In the genomic region with DNA sequence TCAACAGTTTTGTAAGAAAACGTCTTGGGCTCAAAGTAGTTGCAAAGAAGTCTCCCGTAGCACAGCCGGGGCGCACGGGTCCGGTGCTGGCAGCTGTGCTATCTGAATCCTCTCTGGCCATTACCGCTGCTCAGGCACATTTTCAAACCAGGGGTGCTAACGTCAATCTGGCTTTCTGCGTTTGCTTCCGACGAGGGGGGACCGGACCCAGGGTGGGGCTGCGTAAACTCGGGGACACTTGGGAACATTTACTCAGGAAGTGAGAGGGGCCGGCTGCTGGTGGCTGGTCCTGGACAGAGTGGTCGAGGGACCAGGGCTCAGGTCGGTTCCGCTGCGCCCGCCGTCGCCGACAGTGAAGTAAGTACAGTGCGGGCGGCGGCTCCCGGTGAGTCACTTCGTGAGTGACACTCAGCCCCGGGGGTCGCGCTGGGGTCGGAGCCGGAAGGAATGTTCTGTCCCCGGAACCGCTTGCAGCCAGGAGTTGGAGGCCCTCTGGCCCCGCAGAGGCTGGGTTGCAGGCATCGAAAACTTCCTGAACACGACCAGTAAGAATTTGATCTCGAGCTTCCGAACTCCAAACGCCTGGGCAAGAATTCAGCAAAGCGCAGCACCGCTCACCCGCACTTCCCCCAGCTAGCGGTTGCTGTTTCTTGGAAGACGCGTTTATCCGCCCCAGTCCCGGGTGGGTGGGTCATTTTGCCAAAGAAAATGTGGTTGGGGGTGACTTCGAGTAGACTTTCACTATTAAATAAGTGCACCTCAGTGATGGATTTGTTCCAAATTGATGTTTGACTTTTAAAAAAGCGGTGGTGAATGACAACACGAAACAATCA, we compare ENCODE assay signal across 8 cellular contexts. TPM values are rescaled to one million over a fixed set of nuclear protein-coding genes. Genes with fewer than 3 reads are reported as not detected.
DNase-seq lines count a peak whose midpoint lies in the region; ATAC-seq and TF ChIP-seq lines count a peak whose summit lies in the region.

No MANE protein-coding gene starts in this region.

- peak overlapping the region; percentile 53 for H2AFZ ChIP-seq in smooth muscle cell (ENCODE audit: low read depth)

- no peaks in the 10 kb centered on the region for H3K36me3 Mint-ChIP-seq in activated naive CD8-positive, alpha-beta T cell

- H3K9me3 ChIP-seq in iPS-15b (ENCODE audit: control insufficient read depth, insufficient read depth, low read length) (no peaks in the 10 kb centered on the region), smooth muscle cell (replicated peaks; ENCODE audit: low read depth) (no peaks in the 10 kb centered on the region), WERI-Rb-1 (ENCODE audit: severe bottlenecking) (no peaks in the 10 kb centered on the region)

- H3F3A ChIP-seq in smooth muscle cell (ENCODE audit: low read depth): no peaks in the 10 kb centered on the region

- H3K4me1 Mint-ChIP-seq in activated naive CD8-positive, alpha-beta T cell (ENCODE audit: low read depth): peaks cover 60% of the 10 kb centered on the region

- DNase-seq in stimulated activated CD4-positive, alpha-beta T cell treated with anti-CD3 and anti-CD28 coated beads, Interleukin-12 subunit alpha, Interleukin-12 subunit beta, amount 100 ng/mL, for 4 hours: peak; percentile 41
- DNase-seq in stimulated activated CD4-positive, alpha-beta T cell treated with anti-CD3 and anti-CD28 coated beads, Interleukin-2, amount 100 ng/mL, for 48 hours: no peak
- DNase-seq in smooth muscle cell (lab: John Stamatoyannopoulos, UW; ENCODE audit: unreplicated experiment): peak; percentile 24
- no peak for DNase-seq in WERI-Rb-1
- DNase-seq in A172 (ENCODE audit: low spot score): no peak

- WGBS in smooth muscle cell (ENCODE audit: low lambda C conversion rate): 2% methylated on average over 51 of the region's 52 CpGs

- H3K4me2 ChIP-seq in smooth muscle cell: peak overlapping the region; percentile 93

- H3K27me3 Mint-ChIP-seq in activated naive CD8-positive, alpha-beta T cell: peaks cover 27% of the 10 kb centered on the region

- H3K27ac ChIP-seq in smooth muscle cell (ENCODE audit: low read depth) (peak overlapping the region; percentile 44), WERI-Rb-1 (no peak overlapping the region)

- peak overlapping the region; percentile 96 for H3K4me3 Mint-ChIP-seq in activated naive CD8-positive, alpha-beta T cell

- H3K9me3 Mint-ChIP-seq in activated naive CD8-positive, alpha-beta T cell (ENCODE audit: low read depth): no peaks in the 10 kb centered on the region

- no peaks in the 10 kb centered on the region for H3K36me3 ChIP-seq in iPS-15b (ENCODE audit: control insufficient read depth, insufficient read depth, low read length)
- no peaks in the 10 kb centered on the region for H3K36me3 ChIP-seq in smooth muscle cell (ENCODE audit: low read depth)
- peaks cover 25% of the 10 kb centered on the region for H3K36me3 ChIP-seq in WERI-Rb-1

- TF ChIP-seq CTCF in smooth muscle cell (IDR thresholded peaks at IDR 0.05; ENCODE audit: borderline replicate concordance, insufficient read depth, poor library complexity, severe bottlenecking) (no peak), WERI-Rb-1 (IDR thresholded peaks at IDR 0.05; ENCODE audit: low read depth, low read length) (no peak)

- peak overlapping the region; percentile 62 for H3K4me3 ChIP-seq in iPS-15b (ENCODE audit: low read depth, low read length)
- peak overlapping the region; percentile 58 for H3K4me3 ChIP-seq in smooth muscle cell
- no peak overlapping the region for H3K4me3 ChIP-seq in WERI-Rb-1 (ENCODE audit: low read depth, low read length)

- H3K4me1 ChIP-seq in iPS-15b (ENCODE audit: control insufficient read depth, insufficient read depth, low read length): peaks cover 16% of the 10 kb centered on the region
- H3K4me1 ChIP-seq in smooth muscle cell (ENCODE audit: low read depth): peaks cover 25% of the 10 kb centered on the region

- H3K27ac Mint-ChIP-seq in activated naive CD8-positive, alpha-beta T cell: peak overlapping the region; percentile 34

- H4K20me1 ChIP-seq in smooth muscle cell (ENCODE audit: low read depth): peaks cover 32% of the 10 kb centered on the region

- H3K27me3 ChIP-seq in iPS-15b (ENCODE audit: control insufficient read depth, insufficient read depth, low read length) (peaks cover 89% of the 10 kb centered on the region), smooth muscle cell (ENCODE audit: low read depth) (peaks cover 48% of the 10 kb centered on the region), WERI-Rb-1 (ENCODE audit: insufficient read depth, low read depth, severe bottlenecking) (no peaks in the 10 kb centered on the region)

- H3K79me2 ChIP-seq in smooth muscle cell (ENCODE audit: low read depth): peaks cover 34% of the 10 kb centered on the region

- no peak for ATAC-seq in HG03175 (IDR thresholded peaks at IDR 0.05; ENCODE audit: unreplicated experiment)

- H3K9ac ChIP-seq in iPS-15b (ENCODE audit: low read depth, low read length) (no peak overlapping the region), smooth muscle cell (ENCODE audit: low read depth) (peak overlapping the region; percentile 15)

RNA-seq across cellular contexts. Expression of a gene that starts 1.4 kb away (rescaled TPM):
- total RNA-seq in smooth muscle cell: 17.3 and 20.6 TPM in 2 replicates
- polyA plus RNA-seq in smooth muscle cell: 11.3 and 13.2 TPM in 2 replicates
- total RNA-seq in A172 (2014; rRNA removed; shearing (Covaris generic)): 14.2 and 20.8 TPM in 2 replicates

Comparison
In these comparisons a context has a peak if more than half of its experiments do, and no peak if none do; other contexts are left out.
1. DNase-seq: peak in stimulated activated CD4-positive, alpha-beta T cell treated with anti-CD3 and anti-CD28 coated beads, Interleukin-12 subunit alpha, Interleukin-12 subunit beta, amount 100 ng/mL, for 4 hours (single experiment) and smooth muscle cell (single experiment); none in stimulated activated CD4-positive, alpha-beta T cell treated with anti-CD3 and anti-CD28 coated beads, Interleukin-2, amount 100 ng/mL, for 48 hours (0 of 2), WERI-Rb-1 (single experiment) and A172 (single experiment).